In the genomic region with DNA sequence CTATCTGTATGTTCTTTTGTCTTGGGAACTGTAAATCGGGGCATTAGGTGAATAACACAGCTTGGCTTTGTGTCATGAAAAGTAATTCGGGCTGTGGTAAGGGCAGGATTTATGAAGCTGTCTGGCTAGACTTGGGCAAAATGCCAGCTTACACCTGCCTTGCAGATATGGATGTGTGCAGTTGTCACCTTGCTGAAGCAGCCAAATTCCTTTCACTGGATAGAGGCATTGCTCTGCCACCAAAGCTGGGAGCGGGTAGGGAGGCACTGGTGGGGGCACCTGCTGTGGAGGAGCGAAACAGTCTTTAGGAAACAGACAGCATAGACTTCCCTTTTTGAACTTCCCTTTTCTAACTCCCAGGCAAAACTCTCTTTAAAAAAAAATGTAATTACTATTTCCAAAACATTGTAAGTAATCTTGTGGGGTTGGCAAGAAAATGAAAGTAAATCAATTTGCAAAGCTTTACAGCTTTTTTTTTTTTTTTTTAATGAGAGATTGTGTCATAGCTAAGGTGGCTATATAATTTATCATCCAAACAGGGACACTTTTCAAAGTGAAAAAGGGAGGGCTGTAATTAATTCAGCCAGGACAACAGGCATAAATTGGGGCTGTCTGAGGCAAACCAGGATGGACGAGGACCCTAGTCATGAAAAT, we compare ENCODE assay signal across 1 cellular context.
TF ChIP-seq lines count a peak whose summit lies in the region.

No MANE protein-coding gene starts in this region.

TF ChIP-seq in GM12878, 131 proteins besides CTCF, POLR2A, EP300 and RAD21 (continued from another document):
- TF ChIP-seq SMC3 (IDR thresholded peaks at IDR 0.05; ENCODE audit: borderline replicate concordance, low read length) (no peak), CREB1 (IDR thresholded peaks at IDR 0.05; ENCODE audit: low read depth) (no peak), JUNB (IDR thresholded peaks at IDR 0.05) (no peak), KDM1A (IDR thresholded peaks at IDR 0.05; ENCODE audit: borderline replicate concordance) (no peak), CEBPB (IDR thresholded peaks at IDR 0.05; ENCODE audit: borderline replicate concordance in 1 of 2, low read depth in 2 of 2, low read length in 2 of 2) (no peak), TARDBP (IDR thresholded peaks at IDR 0.05; ENCODE audit: borderline replicate concordance) (no peak), SP1 (IDR thresholded peaks at IDR 0.05; ENCODE audit: low read depth, low read length) (no peak)
- TF ChIP-seq, protein P1, sequence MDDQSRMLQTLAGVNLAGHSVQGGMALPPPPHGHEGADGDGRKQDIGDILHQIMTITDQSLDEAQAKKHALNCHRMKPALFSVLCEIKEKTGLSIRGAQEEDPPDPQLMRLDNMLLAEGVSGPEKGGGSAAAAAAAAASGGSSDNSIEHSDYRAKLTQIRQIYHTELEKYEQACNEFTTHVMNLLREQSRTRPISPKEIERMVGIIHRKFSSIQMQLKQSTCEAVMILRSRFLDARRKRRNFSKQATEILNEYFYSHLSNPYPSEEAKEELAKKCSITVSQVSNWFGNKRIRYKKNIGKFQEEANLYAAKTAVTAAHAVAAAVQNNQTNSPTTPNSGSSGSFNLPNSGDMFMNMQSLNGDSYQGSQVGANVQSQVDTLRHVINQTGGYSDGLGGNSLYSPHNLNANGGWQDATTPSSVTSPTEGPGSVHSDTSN (IDR thresholded peaks at IDR 0.05; ENCODE audit: insufficient replicate concordance, low read depth, low read length): no peak
